ENCODE assay signal across 22 cellular contexts in the genomic region with DNA sequence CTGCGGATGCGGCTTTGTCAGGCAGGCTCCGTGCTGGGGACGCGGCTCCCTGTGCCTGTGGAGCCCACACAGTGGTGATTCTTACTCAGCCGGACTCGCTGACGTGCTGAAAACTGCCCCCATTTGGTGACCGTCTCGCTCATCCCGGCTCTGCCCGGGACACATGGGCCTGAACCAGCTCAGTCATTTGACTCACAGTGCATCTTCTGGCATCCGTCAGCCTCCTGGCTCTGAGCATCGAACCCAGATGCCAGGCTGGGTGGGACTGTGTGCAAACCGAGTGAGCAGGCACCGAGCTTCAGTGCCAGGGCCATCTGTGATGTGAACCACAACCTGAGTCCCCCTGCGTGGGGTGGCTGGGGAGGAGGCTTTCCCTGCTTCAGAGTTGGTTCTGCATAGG. TPM values are rescaled to one million over a fixed set of nuclear protein-coding genes. Genes with fewer than 3 reads are reported as not detected.
DNase-seq lines count a peak whose midpoint lies in the region; ATAC-seq, FAIRE-seq and TF ChIP-seq lines count a peak whose summit lies in the region.
"Had no signal": no experiment of that assay in that cellular context is flagged by ENCODE, and none has a peak within 500 bp of the region (broad histone marks: within the 10 kb centered on the region; RNA-seq: fewer than 3 reads in every experiment).

No MANE protein-coding gene starts in this region.

- no peak for ATAC-seq in GM12878
- no peak for ATAC-seq in HG02610 (IDR thresholded peaks at IDR 0.05; ENCODE audit: unreplicated experiment)
- ATAC-seq: A549 had no signal

- no peak overlapping the region for H2AFZ ChIP-seq in GM12878 (ENCODE audit: control insufficient read depth, low read depth, low read length)
- no peak overlapping the region for H2AFZ ChIP-seq in neuronal stem cell (ENCODE audit: low read length)

- no peak overlapping the region for H2BK120ac ChIP-seq in neuronal stem cell (ENCODE audit: low read depth, low read length)

- H2BK5ac ChIP-seq in neuronal stem cell (ENCODE audit: low read length), result peak overlapping the region; percentile 32

- no peak for TF ChIP-seq EP300 in GM12878 (IDR thresholded peaks at IDR 0.05; ENCODE audit: borderline replicate concordance in 1 of 2, control insufficient read depth in 1 of 2, low read depth in 2 of 2, low read length in 2 of 2)

- H3K14ac ChIP-seq in neuronal stem cell (ENCODE audit: low read length), result no peak overlapping the region

- TF ChIP-seq CTCF in GM12878 (IDR thresholded peaks at IDR 0.05 in 2 of 3, conservative IDR thresholded peaks at IDR 0.05 in 1 of 3; ENCODE audit: control insufficient read depth in 2 of 3, extremely low read depth in 1 of 3, insufficient read depth in 1 of 3, low read depth in 3 of 3, low read length in 3 of 3), result no peak

- no peak overlapping the region for H4K91ac ChIP-seq in neuronal stem cell (ENCODE audit: low read depth, low read length, poor library complexity)

- peak; percentile 79 for DNase-seq in G401 (ENCODE audit: low spot score)
- DNase-seq in GM12878 (ENCODE audit: low read depth, low spot score), result no peak
- DNase-seq in neuronal stem cell (ENCODE audit: low spot score), result no peak
- no peak for DNase-seq in NCI-H2107 treated with DMSO at 0.1 percent for 48 hours (lab: John Stamatoyannopoulos, UW; ENCODE audit: unreplicated experiment)
- no peak for DNase-seq in middle frontal gyrus (ENCODE audit: extremely low spot score, low spot score)
- DNase-seq: 8988T; ACHN; AML-193; CD8-positive, alpha-beta memory T cell; DMS 273 treated with DMSO at 0.1 percent for 48 hours; DMS79; EL; GF-D8; GOT3; HFFc6 had no signal

- no peak overlapping the region for H3K18ac ChIP-seq in neuronal stem cell (ENCODE audit: low read length)

- H3K27ac ChIP-seq in GM12878 (ENCODE audit: control insufficient read depth, insufficient read depth) (no peak overlapping the region), neuronal stem cell (replicated peaks; ENCODE audit: low read length) (no peak overlapping the region)
- H3K27ac ChIP-seq: A549 had no signal

- RAD21 ChIA-PET in GM12878 (lab: Charles Lee; ENCODE audit: unreplicated experiment), result no interaction called here

- no peak overlapping the region for H4K8ac ChIP-seq in neuronal stem cell (ENCODE audit: low read depth, low read length)

- no peaks in the 10 kb centered on the region for H3K27me3 ChIP-seq in GM12878 (replicated peaks in 1 of 2; ENCODE audit: control insufficient read depth in 2 of 2, insufficient read depth in 2 of 2, low read length in 1 of 2)
- H3K27me3 ChIP-seq in neuronal stem cell (ENCODE audit: control insufficient read depth in 3 of 3, insufficient read depth in 3 of 3, low read depth in 1 of 3, low read length in 3 of 3), result no peaks in the 10 kb centered on the region

- no peak for FAIRE-seq in GM12878 (lab: Jason Lieb, UNC)
- FAIRE-seq: A549, D721Med, GM12892, H54 had no signal

- no TSS peak for BruUV-seq in GM12878 (replicated peaks; lab: Mats Ljungman, UMichigan)

- no peaks in the 10 kb centered on the region for H4K20me1 ChIP-seq in GM12878 (ENCODE audit: control insufficient read depth, insufficient read depth)

- H3K9me3 ChIP-seq in GM12878 (replicated peaks; ENCODE audit: control insufficient read depth, insufficient read depth, low read length) (no peaks in the 10 kb centered on the region), neuronal stem cell (replicated peaks in 1 of 2; ENCODE audit: control insufficient read depth in 2 of 2, insufficient read depth in 1 of 2, low read depth in 1 of 2, low read length in 2 of 2) (peaks cover 0 to 2% of the 10 kb centered on the region in 2 donors)
- H3K9me3 ChIP-seq: A549, HAP-1 had no signal

- no peak overlapping the region for H2AK5ac ChIP-seq in neuronal stem cell (ENCODE audit: low read depth, low read length)

- no peak overlapping the region for H3K4ac ChIP-seq in neuronal stem cell (ENCODE audit: low read length)

- H3K4me1 ChIP-seq in GM12878 (ENCODE audit: control insufficient read depth, insufficient read depth, low read length) (peaks cover 21% of the 10 kb centered on the region), neuronal stem cell (ENCODE audit: control insufficient read depth in 2 of 2, insufficient read depth in 1 of 2, low read depth in 1 of 2, low read length in 2 of 2) (peaks cover 3 to 4% of the 10 kb centered on the region in 2 donors)

- CTCF ChIA-PET in GM12878 (lab: Yijun Ruan, JAX), result interaction anchor here (2.7 kb wide), 1 partner anchor 69 kb away, joined by 12 read pairs; no protein-coding TSS in a partner anchor

- no peak for TF ChIP-seq RAD21 in GM12878 (IDR thresholded peaks at IDR 0.05; ENCODE audit: insufficient read depth, low read depth, low read length)

- intact Hi-C loops in GM12878 (cut with micrococcal nuclease; ENCODE audit: unreplicated experiment), result no loop called here

- TF ChIP-seq POLR2A in GM12878 (IDR thresholded peaks at IDR 0.05; ENCODE audit: low read depth, low read length), result no peak

- in situ Hi-C loops in G401 (cut with HindIII; ENCODE audit: low sequenced_read_pairs), result no loop called here
- in situ Hi-C loops in GM12878 (cut with MboI), result no loop called here

- peaks cover 5% of the 10 kb centered on the region for H3K79me2 ChIP-seq in GM12878 (ENCODE audit: control insufficient read depth, insufficient read depth, low read length)

- peaks cover 7% of the 10 kb centered on the region for H3K79me1 ChIP-seq in neuronal stem cell (ENCODE audit: low read depth, low read length)

- H3K4me2 ChIP-seq in GM12878 (ENCODE audit: control insufficient read depth, insufficient read depth) (no peak overlapping the region), neuronal stem cell (ENCODE audit: insufficient read depth, low read length, poor library complexity, severe bottlenecking) (no peak overlapping the region)
- H3K4me2 ChIP-seq: A549 had no signal

- H2BK15ac ChIP-seq in neuronal stem cell (ENCODE audit: low read length), result no peak overlapping the region

- H3K4me3 ChIP-seq in GM12878 (no peak overlapping the region), neuronal stem cell (ENCODE audit: low read length in 2 of 2) (no peak overlapping the region)
- H3K4me3 ChIP-seq: A549, HAP-1 had no signal

- 97% methylated on average over 17 of the region's 17 CpGs for WGBS in GM12878 (ENCODE audit: insufficient coverage, insufficient replicate concordance, low lambda C conversion rate, missing lambda C conversion rate)
- no CpG with 5 or more reads among the region's 17 CpGs for WGBS in neuronal stem cell (ENCODE audit: extremely low coverage in 2 of 2, insufficient read length in 2 of 2, insufficient replicate concordance in 1 of 2), 2 donors

- no peak overlapping the region for H3K23ac ChIP-seq in neuronal stem cell (ENCODE audit: low read depth, low read length, poor library complexity)

- no peak overlapping the region for H3K9ac ChIP-seq in GM12878 (ENCODE audit: control insufficient read depth, insufficient read depth, low read length)
- H3K9ac ChIP-seq in neuronal stem cell (ENCODE audit: low read depth, low read length, poor library complexity), result no peak overlapping the region

- H3K36me3 ChIP-seq in GM12878 (ENCODE audit: control insufficient read depth in 2 of 2, insufficient read depth in 2 of 2, low read length in 1 of 2) (peaks cover 9 to 18% of the 10 kb centered on the region in 2 experiments), neuronal stem cell (replicated peaks in 1 of 2; ENCODE audit: control insufficient read depth in 2 of 2, insufficient read depth in 2 of 2, low read length in 2 of 2) (peaks cover 39 to 66% of the 10 kb centered on the region in 2 donors)

- POLR2A ChIA-PET in GM12878 (lab: Charles Lee), result interaction anchor here (1.1 kb wide), 1 partner anchor 23 kb away, joined by 3 read pairs; the partner anchor contains the start of gene SYCE2

- H2BK12ac ChIP-seq in neuronal stem cell (ENCODE audit: low read length), result no peak overlapping the region

- SMC1A ChIA-PET in GM12878 (lab: Charles Lee; ENCODE audit: uncharacterized antibody, unreplicated experiment), result no interaction called here

RNA-seq across cellular contexts. Expression of gene GCDH, which starts 5.5 kb away (rescaled TPM):
- 90.3 and 125 TPM in 2 replicates for total RNA-seq in G401 (2014; rRNA removed; shearing (Covaris generic))
- 54.1 and 57.1 TPM in 2 replicates for total RNA-seq in GM12878 (2013; cell fraction: nucleolus; rRNA removed)
- total RNA-seq in GM12878 (2014; rRNA removed) (43.6 and 50.1 TPM in 2 replicates), GM12878 (2014; rRNA removed; fragmentation: Illumina TruSeq; extraction: Trizol) (24.6 and 26.6 TPM in 2 replicates), GM12878 (2021) (49.0 and 52.3 TPM in 2 replicates)
- 8.4 TPM for polyA plus RNA-seq in GM12878 (2011; ENCODE audit: low read depth)
- polyA plus RNA-seq in GM12878 (2011; rRNA removed) (18.9 and 29.4 TPM in 2 replicates), GM12878 (2014; fragmentation: Illumina TruSeq; extraction: Trizol) (7.8 and 20.7 TPM in 2 replicates), GM12878 (2014; fragmentation: Nextera tagmentation; extraction: Ambion mirVana) (10 to 100 TPM in 1 of 2 experiments, 1 to 10 TPM in 1; 4.2 to 14.6 TPM), GM12878 (2014; rRNA removed) (60.9 and 69.0 TPM in 2 replicates), GM12878 (2016; fragmentation: Nextera tagmentation; extraction: Ambion mirVana) (10 to 100 TPM; 67.1 to 69.4 TPM)
- 75.4 and 86.7 TPM in 2 replicates for polyA plus RNA-seq in GM12878 (2011; cell fraction: cytosol; rRNA removed)
- polyA plus RNA-seq in GM12878 (2011; cell fraction: nucleus; rRNA removed), result 89.8 and 125 TPM in 2 replicates
- 25.4 and 28.3 TPM in 2 replicates for polyA plus RNA-seq in GM12878 (2012)
- 19.1 and 51.1 TPM in 2 replicates for polyA minus RNA-seq in GM12878 (2011; rRNA and poly(A)+ RNA removed)
- polyA minus RNA-seq in GM12878 (2011; cell fraction: cytosol; rRNA and poly(A)+ RNA removed), result 16.0 and 18.5 TPM in 2 replicates
- polyA minus RNA-seq in GM12878 (2011; cell fraction: nucleus; rRNA and poly(A)+ RNA removed), result 19.2 and 36.1 TPM in 2 replicates
- 15.1 TPM for polyA plus RNA-seq in neuronal stem cell (2013, experiment 1 of 2)
- 15.7 TPM for polyA plus RNA-seq in neuronal stem cell (2013, experiment 2 of 2)

RNA-seq across cellular contexts. Expression of gene KLF1, which starts 9.5 kb away (rescaled TPM):
- not detected in 2 replicates for total RNA-seq in G401 (2014; rRNA removed; shearing (Covaris generic))
- 0.29 TPM in 1 of 2 replicates, not detected in the other for total RNA-seq in GM12878 (2013; cell fraction: nucleolus; rRNA removed)
- total RNA-seq in GM12878 (2014; rRNA removed), result 0.06 and 0.16 TPM in 2 replicates
- total RNA-seq in GM12878 (2014; rRNA removed; fragmentation: Illumina TruSeq; extraction: Trizol), result not detected in 2 replicates
- total RNA-seq in GM12878 (2021), result 0.24 and 0.38 TPM in 2 replicates
- polyA plus RNA-seq in GM12878 (2011; ENCODE audit: low read depth), result not detected
- not detected in 2 replicates for polyA plus RNA-seq in GM12878 (2011; rRNA removed)
- polyA plus RNA-seq in GM12878 (2011; cell fraction: cytosol; rRNA removed), result 0.10 and 0.17 TPM in 2 replicates
- polyA plus RNA-seq in GM12878 (2011; cell fraction: nucleus; rRNA removed), result 0.10 TPM in 2 replicates
- polyA plus RNA-seq in GM12878 (2012), result 0.15 TPM in 1 of 2 replicates, not detected in the other
- not detected in 2 replicates for polyA plus RNA-seq in GM12878 (2014; fragmentation: Illumina TruSeq; extraction: Trizol)
- polyA plus RNA-seq in GM12878 (2014; fragmentation: Nextera tagmentation; extraction: Ambion mirVana), result under 1 TPM; 0.04 to 0.08 TPM
- polyA plus RNA-seq in GM12878 (2014; rRNA removed), result 0.06 and 0.27 TPM in 2 replicates
- under 1 TPM; 0.08 to 0.13 TPM for polyA plus RNA-seq in GM12878 (2016; fragmentation: Nextera tagmentation; extraction: Ambion mirVana)
- polyA minus RNA-seq in GM12878 (2011; rRNA and poly(A)+ RNA removed), result not detected in 2 replicates
- polyA minus RNA-seq in GM12878 (2011; cell fraction: cytosol; rRNA and poly(A)+ RNA removed), result not detected in 2 replicates
- polyA minus RNA-seq in GM12878 (2011; cell fraction: nucleus; rRNA and poly(A)+ RNA removed), result not detected in 2 replicates
- 0.13 TPM for polyA plus RNA-seq in neuronal stem cell (2013, experiment 1 of 2)
- polyA plus RNA-seq in neuronal stem cell (2013, experiment 2 of 2), result 0.10 TPM
- total RNA-seq: HFFc6 had no signal
- polyA plus RNA-seq: A549; BJ; CD8-positive, alpha-beta memory T cell had no signal

RNA-seq across cellular contexts. Expression of gene DNASE2, which starts 15.2 kb away (rescaled TPM):
- 68.1 and 68.4 TPM in 2 replicates for total RNA-seq in G401 (2014; rRNA removed; shearing (Covaris generic))
- total RNA-seq in GM12878 (2013; cell fraction: nucleolus; rRNA removed), result 13.7 and 17.4 TPM in 2 replicates
- total RNA-seq in GM12878 (2014; rRNA removed) (20.8 and 25.2 TPM in 2 replicates), GM12878 (2014; rRNA removed; fragmentation: Illumina TruSeq; extraction: Trizol) (19.5 and 20.3 TPM in 2 replicates), GM12878 (2021) (21.4 and 22.6 TPM in 2 replicates)
- 14.1 TPM for polyA plus RNA-seq in GM12878 (2011; ENCODE audit: low read depth)
- polyA plus RNA-seq in GM12878 (2011; rRNA removed) (21.4 and 32.1 TPM in 2 replicates), GM12878 (2014; fragmentation: Illumina TruSeq; extraction: Trizol) (15.9 and 20.8 TPM in 2 replicates), GM12878 (2014; fragmentation: Nextera tagmentation; extraction: Ambion mirVana) (1 to 10 TPM; 4.9 to 7.8 TPM), GM12878 (2014; rRNA removed) (31.5 and 35.1 TPM in 2 replicates), GM12878 (2016; fragmentation: Nextera tagmentation; extraction: Ambion mirVana) (10 to 100 TPM; 22.6 to 22.8 TPM)
- polyA plus RNA-seq in GM12878 (2011; cell fraction: cytosol; rRNA removed), result 47.3 and 53.2 TPM in 2 replicates
- polyA plus RNA-seq in GM12878 (2011; cell fraction: nucleus; rRNA removed), result 8.6 and 8.7 TPM in 2 replicates
- polyA plus RNA-seq in GM12878 (2012), result 21.2 and 22.1 TPM in 2 replicates
- polyA minus RNA-seq in GM12878 (2011; rRNA and poly(A)+ RNA removed), result 26.0 and 46.8 TPM in 2 replicates
- polyA minus RNA-seq in GM12878 (2011; cell fraction: cytosol; rRNA and poly(A)+ RNA removed), result 13.5 and 18.7 TPM in 2 replicates
- 5.6 and 7.7 TPM in 2 replicates for polyA minus RNA-seq in GM12878 (2011; cell fraction: nucleus; rRNA and poly(A)+ RNA removed)
- 20.1 TPM for polyA plus RNA-seq in neuronal stem cell (2013, experiment 1 of 2)
- polyA plus RNA-seq in neuronal stem cell (2013, experiment 2 of 2), result 20.1 TPM

RNA-seq across cellular contexts. Expression of gene SYCE2, which starts 22.6 kb away (rescaled TPM):
- total RNA-seq in G401 (2014; rRNA removed; shearing (Covaris generic)), result 0.17 and 0.31 TPM in 2 replicates
- total RNA-seq in GM12878 (2013; cell fraction: nucleolus; rRNA removed), result not detected in 2 replicates
- total RNA-seq in GM12878 (2014; rRNA removed) (0.62 and 0.82 TPM in 2 replicates), GM12878 (2014; rRNA removed; fragmentation: Illumina TruSeq; extraction: Trizol) (1.1 and 1.6 TPM in 2 replicates), GM12878 (2021) (0.41 and 1.0 TPM in 2 replicates)
- 1.4 TPM for polyA plus RNA-seq in GM12878 (2011; ENCODE audit: low read depth)
- polyA plus RNA-seq in GM12878 (2011; rRNA removed) (0.69 and 0.94 TPM in 2 replicates), GM12878 (2014; fragmentation: Illumina TruSeq; extraction: Trizol) (0.76 and 1.1 TPM in 2 replicates), GM12878 (2014; fragmentation: Nextera tagmentation; extraction: Ambion mirVana) (under 1 TPM; 0.61 to 0.66 TPM), GM12878 (2014; rRNA removed) (0.54 and 0.79 TPM in 2 replicates), GM12878 (2016; fragmentation: Nextera tagmentation; extraction: Ambion mirVana) (1 to 10 TPM; 2.1 to 2.3 TPM)
- polyA plus RNA-seq in GM12878 (2011; cell fraction: cytosol; rRNA removed), result 0.59 and 0.88 TPM in 2 replicates
- polyA plus RNA-seq in GM12878 (2011; cell fraction: nucleus; rRNA removed), result 0.50 and 0.66 TPM in 2 replicates
- 2.1 and 2.5 TPM in 2 replicates for polyA plus RNA-seq in GM12878 (2012)
- 0.21 TPM in 1 of 2 replicates, not detected in the other for polyA minus RNA-seq in GM12878 (2011; rRNA and poly(A)+ RNA removed)
- not detected in 2 replicates for polyA minus RNA-seq in GM12878 (2011; cell fraction: cytosol; rRNA and poly(A)+ RNA removed)
- not detected in 2 replicates for polyA minus RNA-seq in GM12878 (2011; cell fraction: nucleus; rRNA and poly(A)+ RNA removed)
- polyA plus RNA-seq in neuronal stem cell (2013, experiment 1 of 2), result 2.8 TPM
- polyA plus RNA-seq in neuronal stem cell (2013, experiment 2 of 2), result 3.0 TPM
- polyA plus RNA-seq: CD8-positive, alpha-beta memory T cell had no signal

RNA-seq across cellular contexts. Expression of gene FARSA, which starts 37.1 kb away (rescaled TPM):
- total RNA-seq in G401 (2014; rRNA removed; shearing (Covaris generic)), result 142 and 150 TPM in 2 replicates
- total RNA-seq in GM12878 (2013; cell fraction: nucleolus; rRNA removed), result 43.5 and 51.5 TPM in 2 replicates
- 120 and 148 TPM in 2 replicates for total RNA-seq in GM12878 (2014; rRNA removed)
- total RNA-seq in GM12878 (2014; rRNA removed; fragmentation: Illumina TruSeq; extraction: Trizol), result 30.4 and 36.4 TPM in 2 replicates
- 126 and 141 TPM in 2 replicates for total RNA-seq in GM12878 (2021)
- 26.0 TPM for polyA plus RNA-seq in GM12878 (2011; ENCODE audit: low read depth)
- 7.2 and 32.5 TPM in 2 replicates for polyA plus RNA-seq in GM12878 (2011; rRNA removed)
- 43.1 and 59.6 TPM in 2 replicates for polyA plus RNA-seq in GM12878 (2011; cell fraction: cytosol; rRNA removed)
- 129 and 203 TPM in 2 replicates for polyA plus RNA-seq in GM12878 (2011; cell fraction: nucleus; rRNA removed)
- 60.5 and 69.8 TPM in 2 replicates for polyA plus RNA-seq in GM12878 (2012)
- polyA plus RNA-seq in GM12878 (2014; fragmentation: Illumina TruSeq; extraction: Trizol), result 11.7 and 67.9 TPM in 2 replicates
- 10 to 100 TPM; 20.3 to 37.5 TPM for polyA plus RNA-seq in GM12878 (2014; fragmentation: Nextera tagmentation; extraction: Ambion mirVana)
- polyA plus RNA-seq in GM12878 (2014; rRNA removed), result 85.0 and 107 TPM in 2 replicates
- polyA plus RNA-seq in GM12878 (2016; fragmentation: Nextera tagmentation; extraction: Ambion mirVana), result 100 to 1,000 TPM; 192 to 212 TPM
- polyA minus RNA-seq in GM12878 (2011; rRNA and poly(A)+ RNA removed), result 19.9 and 27.5 TPM in 2 replicates
- 19.4 and 19.6 TPM in 2 replicates for polyA minus RNA-seq in GM12878 (2011; cell fraction: cytosol; rRNA and poly(A)+ RNA removed)
- polyA minus RNA-seq in GM12878 (2011; cell fraction: nucleus; rRNA and poly(A)+ RNA removed), result 18.5 and 34.9 TPM in 2 replicates
- 35.0 TPM for polyA plus RNA-seq in neuronal stem cell (2013, experiment 1 of 2)
- 35.6 TPM for polyA plus RNA-seq in neuronal stem cell (2013, experiment 2 of 2)
